1 cellular context compared by ENCODE assay signal in genomic region chr19:41925208-41926003, GRCh38.
TF ChIP-seq lines count a peak whose summit lies in the region.

No MANE protein-coding gene starts in this region.

TF ChIP-seq in HEK293, 187 proteins besides CTCF, POLR2A, EP300 and RAD21 (continued from another document):
- TF ChIP-seq ZNF280C (tag by site-specific recombination; IDR thresholded peaks at IDR 0.05) (no peak), ZBTB21 (tag by site-specific recombination; IDR thresholded peaks at IDR 0.05) (0 out of 2 replicates have a peak, but pooled peaks have one; percentile 21), ZNF76 (tag by site-specific recombination; IDR thresholded peaks at IDR 0.05; ENCODE audit: borderline replicate concordance, low read depth) (no peak), ZSCAN18 (tag by site-specific recombination; IDR thresholded peaks at IDR 0.05) (no peak), ZNF423 (tag by site-specific recombination; IDR thresholded peaks at IDR 0.05) (no peak), ZNF391 (tag by site-specific recombination; IDR thresholded peaks at IDR 0.05; ENCODE audit: borderline replicate concordance, low read depth) (no peak), SCRT2 (tag by site-specific recombination; IDR thresholded peaks at IDR 0.05) (peak; percentile 100), ZNF510 (tag by site-specific recombination; IDR thresholded peaks at IDR 0.05; ENCODE audit: insufficient replicate concordance) (no peak), RBAK (tag by site-specific recombination; IDR thresholded peaks at IDR 0.05) (no peak), ZNF585B (tag by site-specific recombination; IDR thresholded peaks at IDR 0.05) (no peak), ZBTB20 (tag by site-specific recombination; IDR thresholded peaks at IDR 0.05) (no peak), FEZF1 (tag by site-specific recombination; IDR thresholded peaks at IDR 0.05) (no peak), ZSCAN4 (tag by site-specific recombination; IDR thresholded peaks at IDR 0.05) (peak; percentile 42; the same call in 1 of the 2 replicates), ZNF639 (tag by site-specific recombination; IDR thresholded peaks at IDR 0.05) (no peak), ZEB2 (tag by site-specific recombination; IDR thresholded peaks at IDR 0.05) (peak; percentile 100), YY1 (tag by site-specific recombination; IDR thresholded peaks at IDR 0.05) (no peak), ZNF148 (tag by site-specific recombination; IDR thresholded peaks at IDR 0.05; ENCODE audit: borderline replicate concordance) (no peak), ZBTB7A (tag by site-specific recombination; IDR thresholded peaks at IDR 0.05; ENCODE audit: low read depth) (no peak), MZF1 (tag by site-specific recombination; IDR thresholded peaks at IDR 0.05; ENCODE audit: borderline replicate concordance) (no peak)
TF ChIP-seq in HEK293: peak in this region for 7.
